18 cellular contexts compared by ENCODE assay signal in the genomic region with DNA sequence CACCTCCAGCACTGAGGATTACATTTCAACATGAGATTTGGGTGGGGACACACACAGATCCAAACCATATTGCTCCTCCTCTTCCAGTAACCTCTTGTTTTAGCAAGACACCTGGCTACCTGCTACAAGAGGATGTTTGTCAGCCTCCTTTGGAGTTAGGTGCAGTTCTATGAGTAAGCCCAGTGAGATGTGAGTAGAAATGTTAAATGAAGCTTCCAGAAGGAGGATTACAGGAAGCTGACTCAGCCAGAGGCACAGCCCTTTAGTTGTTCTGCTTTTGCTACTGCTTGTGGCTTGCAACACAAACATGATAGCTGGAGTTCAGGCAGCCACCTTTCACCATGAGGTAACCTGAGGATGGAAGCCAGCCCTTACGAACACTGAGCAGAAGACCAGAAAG.
A peak's percentile ranks its signal among the peaks of the same experiment; 100 is the strongest.
DNase-seq lines count a peak whose midpoint lies in the region; TF ChIP-seq lines count a peak whose summit lies in the region.
"Had no signal": no experiment of that assay in that cellular context is flagged by ENCODE, and none has a peak within 500 bp of the region (broad histone marks: within the 10 kb centered on the region; RNA-seq: fewer than 3 reads in every experiment).

No MANE protein-coding gene starts in this region.

- CTCF ChIA-PET in MCF 10A (lab: Yijun Ruan, JAX), result no interaction called here

- H3K4me1 Mint-ChIP-seq in MCF 10A (ENCODE audit: insufficient read depth, unreplicated experiment), result no peaks in the 10 kb centered on the region
- H3K4me1 Mint-ChIP-seq in activated T-helper 2 cell treated with anti-CD3 and anti-CD28 coated beads, Interferon-gamma antibody, Interleukin-2, Interleukin-4, amounts not matched to agents 10 μg/mL and 5 μg/mL and 100 μg/mL, durations not matched to agents 14 hours and 24 hours and 36 hours (ENCODE audit: low read depth), result no peaks in the 10 kb centered on the region
- H3K4me1 Mint-ChIP-seq: CD4-positive, CD25-positive, alpha-beta regulatory T cell; CD8-positive, alpha-beta memory T cell had no signal

- DNase-seq in MCF 10A (ENCODE audit: unreplicated experiment), result peak; percentile 13
- no peak for DNase-seq in breast epithelium (ENCODE audit: low spot score in 2 of 2)
- DNase-seq in NB4 (ENCODE audit: low read depth), result peak; percentile 22
- peak; percentile 47 for DNase-seq in kidney tubule cell (ENCODE audit: low spot score)
- DNase-seq in inferior parietal cortex (ENCODE audit: extremely low spot score), result no peak
- DNase-seq in activated T-helper 2 cell treated with anti-CD3 and anti-CD28 coated beads, Interferon-gamma antibody, Interleukin-2, Interleukin-4, amounts not matched to agents 10 μg/mL and 5 μg/mL and 100 μg/mL, durations not matched to agents 14 hours and 24 hours and 36 hours (ENCODE audit: low spot score), result no peak
- DNase-seq: ACHN; BE2C; C1 segment of cervical spinal cord; CD4-positive, CD25-positive, alpha-beta regulatory T cell; CD8-positive, alpha-beta memory T cell; COR-L47; DMS 273 treated with DMSO at 0.1 percent for 48 hours; DMS53; DND-41; EL; H9 had no signal

- H3K27ac Mint-ChIP-seq in MCF 10A (ENCODE audit: low read depth, unreplicated experiment), result no peak overlapping the region
- H3K27ac Mint-ChIP-seq in activated T-helper 2 cell treated with anti-CD3 and anti-CD28 coated beads, Interferon-gamma antibody, Interleukin-2, Interleukin-4, amounts not matched to agents 10 μg/mL and 5 μg/mL and 100 μg/mL, durations not matched to agents 14 hours and 24 hours and 36 hours, result no peak overlapping the region
- H3K27ac Mint-ChIP-seq: CD4-positive, CD25-positive, alpha-beta regulatory T cell; CD8-positive, alpha-beta memory T cell; H9 had no signal

- no peak overlapping the region for H3K4me3 Mint-ChIP-seq in MCF 10A (ENCODE audit: unreplicated experiment)
- no peak overlapping the region for H3K4me3 Mint-ChIP-seq in activated T-helper 2 cell treated with anti-CD3 and anti-CD28 coated beads, Interferon-gamma antibody, Interleukin-2, Interleukin-4, amounts not matched to agents 10 μg/mL and 5 μg/mL and 100 μg/mL, durations not matched to agents 14 hours and 24 hours and 36 hours (ENCODE audit: low read depth)
- H3K4me3 Mint-ChIP-seq: CD4-positive, CD25-positive, alpha-beta regulatory T cell; CD8-positive, alpha-beta memory T cell; H9 had no signal

- H3K36me3 Mint-ChIP-seq in MCF 10A (ENCODE audit: insufficient read depth, unreplicated experiment), result no peaks in the 10 kb centered on the region
- H3K36me3 Mint-ChIP-seq in activated T-helper 2 cell treated with anti-CD3 and anti-CD28 coated beads, Interferon-gamma antibody, Interleukin-2, Interleukin-4, amounts not matched to agents 10 μg/mL and 5 μg/mL and 100 μg/mL, durations not matched to agents 14 hours and 24 hours and 36 hours (ENCODE audit: low read depth), result no peaks in the 10 kb centered on the region
- H3K36me3 Mint-ChIP-seq: CD4-positive, CD25-positive, alpha-beta regulatory T cell; CD8-positive, alpha-beta memory T cell had no signal

- peaks cover 7% of the 10 kb centered on the region for H3K9me3 Mint-ChIP-seq in MCF 10A (ENCODE audit: unreplicated experiment)
- H3K9me3 Mint-ChIP-seq in activated T-helper 2 cell treated with anti-CD3 and anti-CD28 coated beads, Interferon-gamma antibody, Interleukin-2, Interleukin-4, amounts not matched to agents 10 μg/mL and 5 μg/mL and 100 μg/mL, durations not matched to agents 14 hours and 24 hours and 36 hours, result no peaks in the 10 kb centered on the region
- H3K9me3 Mint-ChIP-seq: H9 had no signal

- H3K27me3 ChIP-seq in breast epithelium, result no peaks in the 10 kb centered on the region

- H3K36me3 ChIP-seq in breast epithelium, result no peaks in the 10 kb centered on the region
- H3K36me3 ChIP-seq: BE2C had no signal

- TF ChIP-seq CTCF in MCF 10A (IDR thresholded peaks at IDR 0.05; ENCODE audit: unreplicated experiment) (no peak), breast epithelium (IDR thresholded peaks at IDR 0.05) (no peak), NB4 (IDR thresholded peaks at IDR 0.05; ENCODE audit: low read depth, low read length) (no peak)

- BruUV-seq in MCF 10A (replicated peaks; lab: Mats Ljungman, UMichigan), result no TSS peak

- H3K27ac ChIP-seq in breast epithelium, result no peak overlapping the region

- H3K9me3 ChIP-seq in breast epithelium, result no peaks in the 10 kb centered on the region
- H3K9me3 ChIP-seq: BE2C had no signal

- POLR2A ChIA-PET in MCF 10A (lab: Yijun Ruan, JAX), result no interaction called here

- H3K4me1 ChIP-seq in breast epithelium, result no peaks in the 10 kb centered on the region
- H3K4me1 ChIP-seq: BE2C had no signal

- H3K27me3 Mint-ChIP-seq in MCF 10A (ENCODE audit: insufficient read depth, unreplicated experiment), result peaks cover 19% of the 10 kb centered on the region
- H3K27me3 Mint-ChIP-seq in activated T-helper 2 cell treated with anti-CD3 and anti-CD28 coated beads, Interferon-gamma antibody, Interleukin-2, Interleukin-4, amounts not matched to agents 10 μg/mL and 5 μg/mL and 100 μg/mL, durations not matched to agents 14 hours and 24 hours and 36 hours (ENCODE audit: low read depth), result peaks cover 2% of the 10 kb centered on the region
- H3K27me3 Mint-ChIP-seq: CD4-positive, CD25-positive, alpha-beta regulatory T cell had no signal

- H3K4me3 ChIP-seq in breast epithelium (no peak overlapping the region), NB4 (ENCODE audit: low read depth, low read length) (no peak overlapping the region)
- H3K4me3 ChIP-seq: GM12878 had no signal

- TF ChIP-seq POLR2A in breast epithelium (IDR thresholded peaks at IDR 0.05) (no peak), NB4 (IDR thresholded peaks at IDR 0.05; ENCODE audit: extremely low read depth, insufficient read length) (no peak)

- intact Hi-C loops in MCF 10A (cut with micrococcal nuclease), result no loop called here
- intact Hi-C loops in breast epithelium (cut with DNase I; ENCODE audit: low total_unique reads), result loop anchor here (5.0 kb wide), 1 partner anchor 1489 kb away; no protein-coding TSS in a partner anchor
- intact Hi-C loops in activated T-helper 2 cell treated with anti-CD3 and anti-CD28 coated beads, Interferon-gamma antibody, Interleukin-2, Interleukin-4, amounts not matched to agents 10 μg/mL and 5 μg/mL and 100 μg/mL, durations not matched to agents 14 hours and 24 hours and 36 hours (cut with micrococcal nuclease), result no loop called here

Comparison
In these comparisons a context has a peak if more than half of its experiments do, and no peak if none do; other contexts are left out.
1. DNase-seq: peak in MCF 10A (single experiment), NB4 (single experiment) and kidney tubule cell (single experiment); none in breast epithelium (0 of 2), inferior parietal cortex (single experiment) and activated T-helper 2 cell treated with anti-CD3 and anti-CD28 coated beads, Interferon-gamma antibody, Interleukin-2, Interleukin-4, amounts not matched to agents 10 μg/mL and 5 μg/mL and 100 μg/mL, durations not matched to agents 14 hours and 24 hours and 36 hours (single experiment).